ENCODE assay signal across 1 cellular context in genomic region chr3:144636833-144637232, GRCh38.
TF ChIP-seq lines count a peak whose summit lies in the region.

No MANE protein-coding gene starts in this region.

TF ChIP-seq in H1, 55 proteins besides CTCF, POLR2A, EP300 and RAD21 (continued from another document):
- TF ChIP-seq SP4 (IDR thresholded peaks at IDR 0.05; ENCODE audit: low read length): no peak
- peak; percentile 38 for TF ChIP-seq SIX5 (IDR thresholded peaks at IDR 0.05; ENCODE audit: low read depth, low read length)
- peak; percentile 51; the same call in 1 of the 2 replicates for TF ChIP-seq CREB1 (IDR thresholded peaks at IDR 0.05)
